ENCODE assay signal across 11 cellular contexts in genomic region chr2:223580951-223581350, GRCh38. TPM values are rescaled to one million over a fixed set of nuclear protein-coding genes. Genes with fewer than 3 reads are reported as not detected.
DNase-seq lines count a peak whose midpoint lies in the region; ATAC-seq, FAIRE-seq and TF ChIP-seq lines count a peak whose summit lies in the region.
"Had no signal": no experiment of that assay in that cellular context is flagged by ENCODE, and none has a peak within 500 bp of the region (broad histone marks: within the 10 kb centered on the region; RNA-seq: fewer than 3 reads in every experiment).

No MANE protein-coding gene starts in this region.

- TF ChIP-seq CTCF in astrocyte (IDR thresholded peaks at IDR 0.05; ENCODE audit: insufficient read depth, low read depth, low read length) (no peak), thoracic aorta (IDR thresholded peaks at IDR 0.05) (no peak)

- H3K9ac ChIP-seq in astrocyte (ENCODE audit: low read length), result peak overlapping the region; percentile 51
- H3K9ac ChIP-seq: BLaER1 treated with 17β-estradiol and CSF1 and Interleukin-3, amounts not matched to agents 10 nM and 100 nM had no signal

- H3K36me3 ChIP-seq in astrocyte (ENCODE audit: insufficient read depth, low read length) (no peaks in the 10 kb centered on the region), thoracic aorta (no peaks in the 10 kb centered on the region)
- H3K36me3 ChIP-seq: BLaER1 treated with 17β-estradiol and CSF1 and Interleukin-3, amounts not matched to agents 10 nM and 100 nM had no signal

- peak; percentile 41 for ATAC-seq in thoracic aorta (ENCODE audit: insufficient number of reproducible peaks, low FRiP score, low read depth)

- H3K9me3 Mint-ChIP-seq in astrocyte (ENCODE audit: unreplicated experiment), result peaks cover 2% of the 10 kb centered on the region
- H3K9me3 Mint-ChIP-seq: activated CD4-positive, alpha-beta memory T cell treated with anti-CD3 and anti-CD28 coated beads, Interleukin-2, amount 10 ng/mL, durations not matched to agents 7 days and 5 days had no signal

- H2AFZ ChIP-seq in astrocyte (ENCODE audit: low read depth, low read length), result peak overlapping the region; percentile 63

- peak; percentile 68 for FAIRE-seq in astrocyte (lab: Jason Lieb, UNC)

- peaks cover 35% of the 10 kb centered on the region for H3K4me1 Mint-ChIP-seq in astrocyte (ENCODE audit: low read depth, unreplicated experiment)
- H3K4me1 Mint-ChIP-seq: activated CD4-positive, alpha-beta memory T cell treated with anti-CD3 and anti-CD28 coated beads, Interleukin-2, amount 10 ng/mL, durations not matched to agents 7 days and 5 days had no signal

- no peaks in the 10 kb centered on the region for H4K20me1 ChIP-seq in astrocyte (ENCODE audit: insufficient read depth, low read length)
- H4K20me1 ChIP-seq: BLaER1 treated with 17β-estradiol and CSF1 and Interleukin-3, amounts not matched to agents 10 nM and 100 nM had no signal

- DNase-seq in NCI-H82 (lab: John Stamatoyannopoulos, UW) (peak; percentile 9), NCI-H82 treated with DMSO at 0.1 percent for 48 hours (lab: John Stamatoyannopoulos, UW; ENCODE audit: unreplicated experiment) (no peak), astrocyte (ENCODE audit: low read depth) (peak; percentile 77), iris pigment epithelial cell (ENCODE audit: low read depth) (peak; percentile 93), thoracic aorta (ENCODE audit: low spot score) (no peak), HPDE6-E6E7 (ENCODE audit: extremely low spot score) (no peak)
- DNase-seq in activated T-cell treated with anti-CD3 and anti-CD28 coated beads, Interleukin-2, amount 50 U/mL, for 48 hours, result no peak
- DNase-seq in effector CD4-positive, alpha-beta T cell, result no peak
- DNase-seq: activated CD4-positive, alpha-beta memory T cell treated with anti-CD3 and anti-CD28 coated beads, Interleukin-2, amount 10 ng/mL, durations not matched to agents 7 days and 5 days had no signal

- H3K4me3 ChIP-seq in astrocyte (ENCODE audit: insufficient read depth, low read depth, low read length) (no peak overlapping the region), thoracic aorta (peak overlapping the region; percentile 44)
- H3K4me3 ChIP-seq: BLaER1 treated with 17β-estradiol and CSF1 and Interleukin-3, amounts not matched to agents 10 nM and 100 nM had no signal

- H3K36me3 Mint-ChIP-seq in astrocyte (ENCODE audit: low read depth, unreplicated experiment), result no peaks in the 10 kb centered on the region

- H3K4me2 ChIP-seq in astrocyte (ENCODE audit: low read length), result peak overlapping the region; percentile 78

- H3K27me3 ChIP-seq in astrocyte (ENCODE audit: insufficient read depth, low read length) (no peaks in the 10 kb centered on the region), thoracic aorta (replicated peaks; ENCODE audit: insufficient read depth) (no peaks in the 10 kb centered on the region)
- H3K27me3 ChIP-seq: BLaER1 treated with 17β-estradiol and CSF1 and Interleukin-3, amounts not matched to agents 10 nM and 100 nM had no signal

- H3K4me3 Mint-ChIP-seq in astrocyte (ENCODE audit: unreplicated experiment), result no peak overlapping the region
- H3K4me3 Mint-ChIP-seq: activated CD4-positive, alpha-beta memory T cell treated with anti-CD3 and anti-CD28 coated beads, Interleukin-2, amount 10 ng/mL, durations not matched to agents 7 days and 5 days had no signal

- H3K27ac Mint-ChIP-seq in astrocyte (ENCODE audit: unreplicated experiment), result peak overlapping the region; percentile 84
- H3K27ac Mint-ChIP-seq: activated CD4-positive, alpha-beta memory T cell treated with anti-CD3 and anti-CD28 coated beads, Interleukin-2, amount 10 ng/mL, durations not matched to agents 7 days and 5 days had no signal

- no peaks in the 10 kb centered on the region for H3K27me3 Mint-ChIP-seq in astrocyte (ENCODE audit: low read depth, unreplicated experiment)
- H3K27me3 Mint-ChIP-seq: activated CD4-positive, alpha-beta memory T cell treated with anti-CD3 and anti-CD28 coated beads, Interleukin-2, amount 10 ng/mL, durations not matched to agents 7 days and 5 days had no signal

- no peaks in the 10 kb centered on the region for H3K79me2 ChIP-seq in astrocyte (ENCODE audit: insufficient read depth, low read length)

- H3K27ac ChIP-seq in astrocyte (ENCODE audit: low read depth, low read length) (peak overlapping the region; percentile 17), thoracic aorta (no peak overlapping the region)
- H3K27ac ChIP-seq: BLaER1 treated with 17β-estradiol and CSF1 and Interleukin-3, amounts not matched to agents 10 nM and 100 nM had no signal

- H3K9me3 ChIP-seq in astrocyte (ENCODE audit: insufficient read depth, low read depth, low read length) (no peaks in the 10 kb centered on the region), thoracic aorta (no peaks in the 10 kb centered on the region)
- H3K9me3 ChIP-seq: BLaER1 treated with 17β-estradiol and CSF1 and Interleukin-3, amounts not matched to agents 10 nM and 100 nM had no signal

- H3K4me1 ChIP-seq in astrocyte (ENCODE audit: insufficient read depth, low read length) (peaks cover 27% of the 10 kb centered on the region), thoracic aorta (ENCODE audit: control insufficient read depth in 1 of 2, low read depth in 2 of 2) (peaks cover 0 to 6% of the 10 kb centered on the region in 2 donors)

RNA-seq across cellular contexts. Expression of gene SCG2, which starts 21.2 kb away (rescaled TPM):
- total RNA-seq in astrocyte (5.6 and 6.9 TPM in 2 replicates), thoracic aorta (1 to 10 TPM in 1 of 2 donors, under 1 TPM in 1; 0.56 to 4.9 TPM)
- total RNA-seq: dermis microvascular lymphatic vessel endothelial cell had no signal

Comparison
In these comparisons a context has a peak if more than half of its experiments do, and no peak if none do; other contexts are left out.
1. DNase-seq: peak in NCI-H82 (single experiment), astrocyte (single experiment) and iris pigment epithelial cell (single experiment); none in NCI-H82 treated with DMSO at 0.1 percent for 48 hours (single experiment), thoracic aorta (single experiment), activated T-cell treated with anti-CD3 and anti-CD28 coated beads, Interleukin-2, amount 50 U/mL, for 48 hours (0 of 2), HPDE6-E6E7 (single experiment) and effector CD4-positive, alpha-beta T cell (single experiment).